In the genomic region with DNA sequence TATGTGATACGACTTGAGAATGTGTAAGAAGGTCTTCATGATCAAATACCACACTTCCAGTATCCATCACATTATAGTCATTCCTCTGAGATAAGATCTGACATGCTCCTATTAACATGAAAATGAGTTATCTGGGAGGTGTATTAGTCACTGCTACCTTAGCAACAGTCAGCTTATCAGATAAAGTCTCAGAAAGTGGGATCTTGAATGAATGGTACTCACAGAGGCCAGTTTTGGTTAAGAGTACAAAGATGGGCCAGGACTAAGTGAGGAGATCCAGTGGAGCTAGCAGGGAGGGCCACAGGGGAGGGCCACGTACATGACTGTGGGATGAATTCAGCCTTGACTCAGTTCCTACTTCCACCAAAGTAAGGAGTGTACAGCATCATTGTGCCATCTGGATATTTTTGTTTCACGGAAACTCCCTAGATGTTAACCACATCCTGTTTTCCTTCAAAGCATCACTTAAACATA, we compare ENCODE assay signal across 1 cellular context.
TF ChIP-seq lines count a peak whose summit lies in the region.

No MANE protein-coding gene starts in this region.

TF ChIP-seq in HEK293T, 16 proteins besides CTCF, POLR2A, EP300 and RAD21 (continued from another document):
- TF ChIP-seq, protein P1, sequence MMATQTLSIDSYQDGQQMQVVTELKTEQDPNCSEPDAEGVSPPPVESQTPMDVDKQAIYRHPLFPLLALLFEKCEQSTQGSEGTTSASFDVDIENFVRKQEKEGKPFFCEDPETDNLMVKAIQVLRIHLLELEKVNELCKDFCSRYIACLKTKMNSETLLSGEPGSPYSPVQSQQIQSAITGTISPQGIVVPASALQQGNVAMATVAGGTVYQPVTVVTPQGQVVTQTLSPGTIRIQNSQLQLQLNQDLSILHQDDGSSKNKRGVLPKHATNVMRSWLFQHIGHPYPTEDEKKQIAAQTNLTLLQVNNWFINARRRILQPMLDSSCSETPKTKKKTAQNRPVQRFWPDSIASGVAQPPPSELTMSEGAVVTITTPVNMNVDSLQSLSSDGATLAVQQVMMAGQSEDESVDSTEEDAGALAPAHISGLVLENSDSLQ (IDR thresholded peaks at IDR 0.05): no peak
- TF ChIP-seq L3MBTL2 (conservative IDR thresholded peaks at IDR 0.05): no peak
